In the genomic region with DNA sequence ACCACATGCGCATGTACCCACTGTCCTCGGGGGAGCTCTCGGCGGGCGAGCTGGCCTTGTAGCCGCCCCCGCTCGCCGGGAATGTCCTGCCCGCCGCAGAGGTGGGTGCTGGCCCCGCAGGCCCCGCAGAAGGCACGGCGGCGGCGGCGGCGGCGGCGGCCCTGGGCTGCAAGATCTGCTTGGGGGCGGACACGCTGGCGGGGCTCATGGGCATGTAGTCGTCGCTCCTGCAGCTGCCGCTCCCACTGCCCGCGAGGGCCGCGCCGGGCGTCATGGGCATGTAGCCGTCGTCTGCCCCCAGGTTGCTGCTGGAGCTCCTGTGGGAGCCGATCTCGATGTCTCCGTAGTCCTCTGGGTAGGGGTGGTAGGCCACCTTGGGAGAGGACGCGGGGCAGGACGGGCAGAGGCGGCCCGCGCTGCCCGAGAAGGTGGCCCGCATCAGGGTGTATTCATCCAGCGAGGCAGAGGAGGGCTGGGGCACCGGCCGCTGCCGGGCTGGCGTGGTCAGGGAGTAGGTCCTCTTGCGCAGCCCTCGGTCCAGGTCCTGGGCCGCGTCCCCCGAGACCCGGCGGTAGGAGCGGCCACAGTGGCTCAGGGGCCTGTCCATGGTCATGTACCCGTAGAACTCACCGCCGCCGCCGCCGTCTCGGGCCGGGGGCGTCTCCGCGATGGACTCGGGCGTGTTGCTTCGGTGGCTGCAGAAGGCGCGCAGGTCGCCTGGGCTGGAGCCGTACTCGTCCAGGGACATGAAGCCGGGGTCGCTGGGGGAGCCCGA, we compare ENCODE assay signal across 1 cellular context.
TF ChIP-seq lines count a peak whose summit lies in the region.

No MANE protein-coding gene starts in this region.

TF ChIP-seq in HCT116, 20 proteins besides CTCF, POLR2A, EP300 and RAD21 (continued from another document):
- TF ChIP-seq, protein P1, sequence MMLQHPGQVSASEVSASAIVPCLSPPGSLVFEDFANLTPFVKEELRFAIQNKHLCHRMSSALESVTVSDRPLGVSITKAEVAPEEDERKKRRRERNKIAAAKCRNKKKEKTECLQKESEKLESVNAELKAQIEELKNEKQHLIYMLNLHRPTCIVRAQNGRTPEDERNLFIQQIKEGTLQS (IDR thresholded peaks at IDR 0.05), result no peak
- no peak for TF ChIP-seq SP1 (IDR thresholded peaks at IDR 0.05; ENCODE audit: low read depth)
- TF ChIP-seq TCF7L2 (IDR thresholded peaks at IDR 0.05; ENCODE audit: borderline replicate concordance, extremely low read depth, insufficient read depth, insufficient read length), result no peak
